In the genomic region with DNA sequence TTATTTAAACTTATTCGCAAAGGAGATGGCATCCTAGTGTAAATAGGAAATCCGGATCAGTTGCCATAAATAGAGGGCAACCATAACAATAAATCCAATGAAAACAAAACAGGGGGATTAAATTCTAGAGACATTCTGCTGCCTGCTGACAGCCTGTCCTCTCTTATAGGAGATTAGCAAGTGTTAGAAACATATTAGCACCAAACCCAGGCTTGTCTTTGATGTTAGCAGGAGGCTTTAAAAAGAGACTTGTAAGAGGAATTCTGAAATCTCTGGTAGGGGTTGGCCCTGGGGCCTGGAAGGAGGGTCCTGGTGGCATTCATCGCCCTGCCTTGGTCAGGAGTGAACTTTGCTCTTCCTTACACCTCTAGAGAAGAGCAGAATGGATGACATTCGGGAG, we compare ENCODE assay signal across 20 cellular contexts. TPM values are rescaled to one million over a fixed set of nuclear protein-coding genes. Genes with fewer than 3 reads are reported as not detected.
DNase-seq lines count a peak whose midpoint lies in the region; ATAC-seq and TF ChIP-seq lines count a peak whose summit lies in the region.
"Had no signal": no experiment of that assay in that cellular context is flagged by ENCODE, and none has a peak within 500 bp of the region (broad histone marks: within the 10 kb centered on the region; RNA-seq: fewer than 3 reads in every experiment).

No MANE protein-coding gene starts in this region.

- in situ Hi-C loops in HAP-1 (cut with MboI; ENCODE audit: low sequenced_read_pairs): no loop called here

- peaks cover 19% of the 10 kb centered on the region for H3K36me3 ChIP-seq in HAP-1 (replicated peaks)
- H3K36me3 ChIP-seq in hepatocyte (replicated peaks; ENCODE audit: insufficient read depth, low read depth): no peaks in the 10 kb centered on the region
- peaks cover 23 to 37% (median 33%) of the 10 kb centered on the region in 3 donors for H3K36me3 ChIP-seq in skeletal muscle tissue (ENCODE audit: control insufficient read depth in 3 of 3, insufficient read depth in 3 of 3, low read length in 3 of 3)

- peak overlapping the region; percentile 2 for H3K27ac ChIP-seq in hepatocyte
- H3K27ac ChIP-seq in skeletal muscle tissue (ENCODE audit: low read depth, low read length): no peak overlapping the region
- H3K27ac ChIP-seq in foreskin keratinocyte: no peak overlapping the region
- H3K27ac ChIP-seq: VCaP had no signal

- H3K4me1 ChIP-seq in HAP-1 (peaks cover 34% of the 10 kb centered on the region), hepatocyte (ENCODE audit: insufficient read depth) (peaks cover 8% of the 10 kb centered on the region), skeletal muscle tissue (ENCODE audit: control insufficient read depth in 3 of 3, insufficient read depth in 3 of 3, low read length in 3 of 3) (peaks cover 37 to 48% (median 44%) of the 10 kb centered on the region in 3 donors), foreskin keratinocyte (no peaks in the 10 kb centered on the region)

- H3K9me2 ChIP-seq in hepatocyte (replicated peaks; ENCODE audit: insufficient read depth): no peaks in the 10 kb centered on the region

- H2AFZ ChIP-seq in hepatocyte: no peak overlapping the region

- TF ChIP-seq CTCF in hepatocyte (IDR thresholded peaks at IDR 0.05; ENCODE audit: poor library complexity) (no peak), foreskin keratinocyte (conservative IDR thresholded peaks at IDR 0.05) (no peak)

- ATAC-seq in sciatic nerve: no peak
- ATAC-seq in HG03342 (IDR thresholded peaks at IDR 0.05; ENCODE audit: unreplicated experiment): no peak
- ATAC-seq in foreskin keratinocyte: no peak
- ATAC-seq in HG03135 (IDR thresholded peaks at IDR 0.05; ENCODE audit: unreplicated experiment): no peak
- ATAC-seq: Right ventricle myocardium inferior had no signal

- peaks cover 36% of the 10 kb centered on the region for H4K20me1 ChIP-seq in hepatocyte (ENCODE audit: insufficient read depth, poor library complexity, severe bottlenecking)

- H3K4me3 ChIP-seq in HAP-1 (no peak overlapping the region), hepatocyte (no peak overlapping the region), skeletal muscle tissue (ENCODE audit: low read length in 3 of 3) (no peak overlapping the region)
- H3K4me3 ChIP-seq: thyroid gland had no signal

- peaks cover 85% of the 10 kb centered on the region for H3K79me2 ChIP-seq in hepatocyte

- no peaks in the 10 kb centered on the region for H3K27me3 ChIP-seq in HAP-1 (ENCODE audit: low read depth)
- H3K27me3 ChIP-seq in hepatocyte: no peaks in the 10 kb centered on the region
- no peaks in the 10 kb centered on the region for H3K27me3 ChIP-seq in skeletal muscle tissue (ENCODE audit: control insufficient read depth in 3 of 3, insufficient read depth in 3 of 3, low read length in 3 of 3)
- H3K27me3 ChIP-seq in foreskin keratinocyte: no peaks in the 10 kb centered on the region
- H3K27me3 ChIP-seq: thyroid gland had no signal

- no peak overlapping the region for H3K4me2 ChIP-seq in hepatocyte

- no peaks in the 10 kb centered on the region for H3K9me3 ChIP-seq in HAP-1
- H3K9me3 ChIP-seq in hepatocyte (ENCODE audit: low read depth): no peaks in the 10 kb centered on the region
- no peaks in the 10 kb centered on the region for H3K9me3 ChIP-seq in skeletal muscle tissue (ENCODE audit: control insufficient read depth in 3 of 3, low read length in 3 of 3)
- H3K9me3 ChIP-seq: thyroid gland had no signal

- 45% methylated on average over 4 of the region's 4 CpGs for WGBS in hepatocyte (ENCODE audit: low lambda C conversion rate, missing lambda C conversion rate)

- intact Hi-C loops in sciatic nerve (cut with DNase I): no loop called here

- DNase-seq in HAP-1 (ENCODE audit: low spot score in 2 of 2): peak; percentile 62 to 93
- DNase-seq in NCI-H82 (lab: John Stamatoyannopoulos, UW): peak; percentile 91
- DNase-seq in hepatocyte (ENCODE audit: low spot score): no peak
- no peak for DNase-seq in sciatic nerve (ENCODE audit: low spot score)
- DNase-seq in foreskin keratinocyte: no peak
- DNase-seq: activated CD4-positive, alpha-beta T cell treated with anti-CD3 and anti-CD28 coated beads, Interleukin-2, amount 10 ng/mL, durations not matched to agents 7 days and 5 days; activated naive CD4-positive, alpha-beta T cell treated with Interleukin-2 at 50 U/mL for 16 hours; activated T-cell treated with anti-CD3 and anti-CD28 coated beads, Interleukin-2, amount 50 U/mL, for 48 hours; DMS 273 treated with DMSO at 0.1 percent for 48 hours; mesenchymal stem cell; NCI-H1092; NCI-H187 treated with DMSO at 0.1 percent for 48 hours; NCI-H748 treated with DMSO at 0.1 percent for 48 hours; stimulated activated naive CD4-positive, alpha-beta T cell treated with Interleukin-2 at 50 U/mL for 16 hours had no signal

- H3K9ac ChIP-seq in skeletal muscle tissue (ENCODE audit: low read depth in 1 of 3, low read length in 3 of 3): peak overlapping the region; percentile 1 to 34 (median 5)

RNA-seq across cellular contexts. Expression of a gene that starts 21.6 kb away (rescaled TPM):
- total RNA-seq in hepatocyte: 66.7 and 85.1 TPM in 2 replicates
- 30.2 and 42.5 TPM in 2 replicates for polyA plus RNA-seq in hepatocyte
- 19.3 TPM for total RNA-seq in skeletal muscle tissue
- total RNA-seq in sciatic nerve: 109 TPM
- 53.4 and 56.2 TPM in 2 replicates for total RNA-seq in foreskin keratinocyte
- 15.3 and 16.8 TPM in 2 replicates for polyA plus RNA-seq in foreskin keratinocyte

Comparison
In these comparisons a context has a peak if more than half of its experiments do, and no peak if none do; other contexts are left out.
1. DNase-seq: peak in HAP-1 (2 of 2) and NCI-H82 (single experiment); none in hepatocyte (single experiment), sciatic nerve (single experiment) and foreskin keratinocyte (0 of 2).